ENCODE assay signal across 12 cellular contexts in genomic region chr1:94544706-94545490, GRCh38. TPM values are rescaled to one million over a fixed set of nuclear protein-coding genes. Genes with fewer than 3 reads are reported as not detected.
DNase-seq lines count a peak whose midpoint lies in the region; ATAC-seq and TF ChIP-seq lines count a peak whose summit lies in the region.
"Had no signal": no experiment of that assay in that cellular context is flagged by ENCODE, and none has a peak within 500 bp of the region (broad histone marks: within the 10 kb centered on the region; RNA-seq: fewer than 3 reads in every experiment).

No MANE protein-coding gene starts in this region.

- peak overlapping the region; percentile 60 for H2BK12ac ChIP-seq in trophoblast cell (ENCODE audit: low read length)

- no CpG with 5 or more reads among the region's 4 CpGs for WGBS in trophoblast cell (ENCODE audit: extremely low coverage, insufficient coverage, insufficient read length)

- no peak overlapping the region for H4K12ac ChIP-seq in trophoblast cell (ENCODE audit: low read depth, low read length)

- TF ChIP-seq POLR2A in erythroblast (IDR thresholded peaks at IDR 0.05; ENCODE audit: low read length) = no peak

- CTCF ChIA-PET in Calu3 (lab: Charles Lee) = no interaction called here

- H3K9me3 ChIP-seq in SJSA1 (replicated peaks) = no peaks in the 10 kb centered on the region
- H3K9me3 ChIP-seq in trophoblast cell (ENCODE audit: insufficient read depth, low read depth, low read length) = no peaks in the 10 kb centered on the region

- ATAC-seq in effector memory CD8-positive, alpha-beta T cell (replicated peaks) = no peak
- ATAC-seq in HG02623 (IDR thresholded peaks at IDR 0.05; ENCODE audit: unreplicated experiment) = no peak
- ATAC-seq: activated CD8-positive, alpha-beta T cell treated with anti-CD3 and anti-CD28 coated beads for 36 hours had no signal

- peaks cover 16% of the 10 kb centered on the region for H3K79me2 ChIP-seq in trophoblast cell (ENCODE audit: control insufficient read depth, insufficient read depth, low read length, poor library complexity)

- H3K14ac ChIP-seq in trophoblast cell (ENCODE audit: low read length) = no peak overlapping the region

- intact Hi-C loops in Calu3 (cut with micrococcal nuclease; ENCODE audit: unreplicated experiment) = loop anchor here (5.0 kb wide), 1 partner anchor 77 kb away; no protein-coding TSS in a partner anchor

- peak overlapping the region; percentile 75 for H3K4me3 Mint-ChIP-seq in Calu3 (ENCODE audit: low read depth, unreplicated experiment)
- no peak overlapping the region for H3K4me3 Mint-ChIP-seq in effector memory CD8-positive, alpha-beta T cell
- H3K4me3 Mint-ChIP-seq: activated CD8-positive, alpha-beta T cell treated with anti-CD3 and anti-CD28 coated beads for 36 hours; immature natural killer cell had no signal

- H3K27me3 ChIP-seq in SJSA1 (replicated peaks) (no peaks in the 10 kb centered on the region), trophoblast cell (ENCODE audit: insufficient read depth, low read length) (no peaks in the 10 kb centered on the region)

- no peak overlapping the region for H3K9ac ChIP-seq in trophoblast cell (ENCODE audit: low read length)

- H3K4me2 ChIP-seq in trophoblast cell (ENCODE audit: low read length) = no peak overlapping the region

- H3K4me1 ChIP-seq in SJSA1 (replicated peaks) = peaks cover 46% of the 10 kb centered on the region
- H3K4me1 ChIP-seq in trophoblast cell (ENCODE audit: control insufficient read depth in 1 of 2, insufficient read depth in 2 of 2, low read length in 2 of 2) = peaks cover 1 to 4% of the 10 kb centered on the region in 2 experiments

- peaks cover 18% of the 10 kb centered on the region for H3K79me1 ChIP-seq in trophoblast cell (ENCODE audit: low read length)

- H3K27me3 Mint-ChIP-seq in Calu3 (ENCODE audit: unreplicated experiment) = no peaks in the 10 kb centered on the region
- peaks cover 66 to 85% of the 10 kb centered on the region in 2 donors for H3K27me3 Mint-ChIP-seq in effector memory CD8-positive, alpha-beta T cell

- peaks cover 29% of the 10 kb centered on the region for H3K4me1 Mint-ChIP-seq in Calu3 (ENCODE audit: low read depth, unreplicated experiment)
- peaks cover 10 to 16% of the 10 kb centered on the region in 2 donors for H3K4me1 Mint-ChIP-seq in effector memory CD8-positive, alpha-beta T cell (ENCODE audit: low read depth in 2 of 2)

- no peak overlapping the region for H3K4me3 ChIP-seq in SJSA1
- no peak overlapping the region for H3K4me3 ChIP-seq in trophoblast cell (ENCODE audit: low read depth, low read length)

- H3K4ac ChIP-seq in trophoblast cell (ENCODE audit: low read depth, low read length) = peak overlapping the region; percentile 58

- peaks cover 58% of the 10 kb centered on the region for H3K36me3 Mint-ChIP-seq in Calu3 (ENCODE audit: insufficient read depth, unreplicated experiment)
- no peaks in the 10 kb centered on the region for H3K36me3 Mint-ChIP-seq in effector memory CD8-positive, alpha-beta T cell (ENCODE audit: insufficient read depth)
- H3K36me3 Mint-ChIP-seq: immature natural killer cell had no signal

- H3K27ac ChIP-seq in SJSA1 (peak overlapping the region; percentile 13), trophoblast cell (ENCODE audit: low read depth, low read length) (peak overlapping the region; percentile 14), substantia nigra (ENCODE audit: low read depth, low read length, poor library complexity, severe bottlenecking) (no peak overlapping the region)

- no peak for TF ChIP-seq CTCF in Calu3 (IDR thresholded peaks at IDR 0.05; ENCODE audit: unreplicated experiment)

- no peak overlapping the region for H3K18ac ChIP-seq in trophoblast cell (ENCODE audit: low read length)

- H3K27ac Mint-ChIP-seq in Calu3 (ENCODE audit: unreplicated experiment) = no peak overlapping the region
- H3K27ac Mint-ChIP-seq in effector memory CD8-positive, alpha-beta T cell = no peak overlapping the region
- H3K27ac Mint-ChIP-seq: activated CD8-positive, alpha-beta T cell treated with anti-CD3 and anti-CD28 coated beads for 36 hours; immature natural killer cell had no signal

- no peak overlapping the region for H2BK5ac ChIP-seq in trophoblast cell (ENCODE audit: low read depth, low read length, poor library complexity)

- DNase-seq in Calu3 (no peak), SJSA1 (ENCODE audit: low read depth in 1 of 2, low spot score in 2 of 2) (peak in 1 of 2 experiments; percentile 35), erythroblast (lab: John Stamatoyannopoulos, UW) (peak; percentile 10 to 18), trophoblast cell (peak in 1 of 2 donors; percentile 31), substantia nigra (lab: John Stamatoyannopoulos, UW) (no peak)
- no peak for DNase-seq in effector memory CD8-positive, alpha-beta T cell
- no peak for DNase-seq in stimulated activated CD4-positive, alpha-beta T cell treated with anti-CD3 and anti-CD28 coated beads, Interleukin-4, amount 100 ng/mL, for 24 hours
- DNase-seq: activated CD8-positive, alpha-beta T cell treated with anti-CD3 and anti-CD28 coated beads for 36 hours; DMS153; immature natural killer cell; SHP77 treated with DMSO at 0.1 percent for 48 hours had no signal

- H3K9me3 Mint-ChIP-seq in Calu3 (ENCODE audit: low read depth, unreplicated experiment) = no peaks in the 10 kb centered on the region
- H3K9me3 Mint-ChIP-seq in effector memory CD8-positive, alpha-beta T cell = no peaks in the 10 kb centered on the region
- H3K9me3 Mint-ChIP-seq: activated CD8-positive, alpha-beta T cell treated with anti-CD3 and anti-CD28 coated beads for 36 hours had no signal

- peaks cover 16% of the 10 kb centered on the region for H3K36me3 ChIP-seq in SJSA1
- no peaks in the 10 kb centered on the region for H3K36me3 ChIP-seq in trophoblast cell (ENCODE audit: control insufficient read depth in 1 of 2, insufficient read depth in 2 of 2, low read length in 2 of 2)

- no peak overlapping the region for H2AFZ ChIP-seq in trophoblast cell (ENCODE audit: insufficient read depth, low read length, poor library complexity)

- H4K8ac ChIP-seq in trophoblast cell (ENCODE audit: low read depth, low read length) = no peak overlapping the region

- H4K91ac ChIP-seq in trophoblast cell (ENCODE audit: low read depth, low read length) = no peak overlapping the region

- H2AK5ac ChIP-seq in trophoblast cell (ENCODE audit: low read length) = no peak overlapping the region

- no peak overlapping the region for H3K23ac ChIP-seq in trophoblast cell (ENCODE audit: low read length)

- no TSS peak for BruUV-seq in Calu3 (replicated peaks; lab: Mats Ljungman, UMichigan)

- peak overlapping the region; percentile 39 for H2BK120ac ChIP-seq in trophoblast cell (ENCODE audit: insufficient read depth, low read length, poor library complexity)

RNA-seq across cellular contexts. Expression of gene F3, which starts 3.3 kb away (rescaled TPM):
- 344 and 387 TPM in 2 replicates for total RNA-seq in Calu3 (2022)
- total RNA-seq in SJSA1 (2014; rRNA removed; shearing (Covaris generic)) = 54.7 and 63.4 TPM in 2 replicates
- polyA plus RNA-seq in trophoblast cell (2013) = 43.0 and 43.9 TPM in 2 replicates
- total RNA-seq: activated CD8-positive, alpha-beta T cell treated with anti-CD3 and anti-CD28 coated beads for 36 hours had no signal
- polyA plus RNA-seq: immature natural killer cell had no signal

Comparison
In these comparisons a context has a peak if more than half of its experiments do, and no peak if none do; other contexts are left out.
1. DNase-seq: peak in erythroblast (2 of 2); none in Calu3 (single experiment), substantia nigra (0 of 49), effector memory CD8-positive, alpha-beta T cell (0 of 3) and stimulated activated CD4-positive, alpha-beta T cell treated with anti-CD3 and anti-CD28 coated beads, Interleukin-4, amount 100 ng/mL, for 24 hours (single experiment).